Comparison of ENCODE assay signal across 8 cellular contexts in the genomic region with DNA sequence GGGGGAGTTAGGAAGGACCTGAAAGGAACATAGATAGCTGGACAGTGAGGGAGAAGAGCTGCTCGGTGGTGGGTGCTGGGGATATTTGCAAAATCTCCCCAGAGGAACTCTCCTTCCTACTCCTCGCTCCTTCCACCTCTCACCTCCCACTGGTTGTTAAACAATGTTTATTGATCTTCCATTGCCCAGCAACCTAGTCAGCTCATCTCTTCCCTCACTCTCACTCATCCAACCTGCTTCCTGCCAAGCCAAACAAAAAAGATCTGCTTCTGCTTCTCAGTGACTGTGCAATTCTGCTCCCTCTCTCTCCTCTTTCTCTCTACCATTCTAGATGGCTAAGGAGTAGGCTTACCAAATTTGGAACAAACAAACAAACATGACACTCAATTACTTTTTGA.
DNase-seq lines count a peak whose midpoint lies in the region; ATAC-seq, FAIRE-seq and TF ChIP-seq lines count a peak whose summit lies in the region.

No MANE protein-coding gene starts in this region.

- H3K4me1 ChIP-seq in ascending aorta (no peaks in the 10 kb centered on the region), neuronal stem cell (ENCODE audit: control insufficient read depth in 2 of 2, insufficient read depth in 1 of 2, low read depth in 1 of 2, low read length in 2 of 2) (no peaks in the 10 kb centered on the region)

- H3K27ac ChIP-seq in AG04450 (ENCODE audit: low read depth, low read length) = peak overlapping the region; percentile 69
- H3K27ac ChIP-seq in ascending aorta = peak overlapping the region; percentile 37 to 42
- no peak overlapping the region for H3K27ac ChIP-seq in neuronal stem cell (replicated peaks; ENCODE audit: low read length)

- no peak overlapping the region for H3K4ac ChIP-seq in neuronal stem cell (ENCODE audit: low read length)

- H4K8ac ChIP-seq in neuronal stem cell (ENCODE audit: low read depth, low read length) = no peak overlapping the region

- no peak overlapping the region for H2BK5ac ChIP-seq in neuronal stem cell (ENCODE audit: low read length)

- no peak overlapping the region for H2AFZ ChIP-seq in neuronal stem cell (ENCODE audit: low read length)

- H3K36me3 ChIP-seq in ascending aorta = no peaks in the 10 kb centered on the region
- H3K36me3 ChIP-seq in neuronal stem cell (replicated peaks in 1 of 2; ENCODE audit: control insufficient read depth in 2 of 2, insufficient read depth in 2 of 2, low read length in 2 of 2) = no peaks in the 10 kb centered on the region

- H3K4me3 ChIP-seq in AG04450 (ENCODE audit: low read depth, low read length) (no peak overlapping the region), ascending aorta (no peak overlapping the region), neuronal stem cell (ENCODE audit: low read length in 2 of 2) (no peak overlapping the region)

- no peak overlapping the region for H3K4me2 ChIP-seq in neuronal stem cell (ENCODE audit: insufficient read depth, low read length, poor library complexity, severe bottlenecking)

- H2AK5ac ChIP-seq in neuronal stem cell (ENCODE audit: low read depth, low read length) = no peak overlapping the region

- no peak for TF ChIP-seq CTCF in AG04450 (IDR thresholded peaks at IDR 0.05; ENCODE audit: low read depth, low read length)
- TF ChIP-seq CTCF in ascending aorta (IDR thresholded peaks at IDR 0.05) = no peak

- WGBS in neuronal stem cell (ENCODE audit: extremely low coverage in 2 of 2, insufficient read length in 2 of 2, insufficient replicate concordance in 1 of 2), 2 donors = no CpG with 5 or more reads among the region's 2 CpGs

- H2BK15ac ChIP-seq in neuronal stem cell (ENCODE audit: low read length) = no peak overlapping the region

- no peak overlapping the region for H2BK120ac ChIP-seq in neuronal stem cell (ENCODE audit: low read depth, low read length)

- no peak overlapping the region for H2BK12ac ChIP-seq in neuronal stem cell (ENCODE audit: low read length)

- H3K23ac ChIP-seq in neuronal stem cell (ENCODE audit: low read depth, low read length, poor library complexity) = no peak overlapping the region

- no peak overlapping the region for H3K18ac ChIP-seq in neuronal stem cell (ENCODE audit: low read length)

- H4K91ac ChIP-seq in neuronal stem cell (ENCODE audit: low read depth, low read length, poor library complexity) = no peak overlapping the region

- peak; percentile 87 for ATAC-seq in left lobe of liver
- no peak for ATAC-seq in HG02571 (IDR thresholded peaks at IDR 0.05; ENCODE audit: unreplicated experiment)

- H3K9ac ChIP-seq in neuronal stem cell (ENCODE audit: low read depth, low read length, poor library complexity) = no peak overlapping the region

- intact Hi-C loops in ascending aorta (cut with DNase I) = no loop called here

- no peak for FAIRE-seq in GM19239 (lab: Jason Lieb, UNC)

- H3K14ac ChIP-seq in neuronal stem cell (ENCODE audit: low read length) = no peak overlapping the region

- H3K27me3 ChIP-seq in AG04450 (ENCODE audit: control insufficient read depth, insufficient read depth, low read length) = no peaks in the 10 kb centered on the region
- no peaks in the 10 kb centered on the region for H3K27me3 ChIP-seq in ascending aorta
- H3K27me3 ChIP-seq in neuronal stem cell (ENCODE audit: control insufficient read depth in 3 of 3, insufficient read depth in 3 of 3, low read depth in 1 of 3, low read length in 3 of 3) = no peaks in the 10 kb centered on the region

- POLR2A ChIA-PET in AG04450 (lab: Yijun Ruan, JAX) = interaction anchor here (1.0 kb wide), 1 partner anchor 33 kb away, joined by 3 read pairs; no protein-coding TSS in a partner anchor

- no peaks in the 10 kb centered on the region for H3K79me1 ChIP-seq in neuronal stem cell (ENCODE audit: low read depth, low read length)

- CTCF ChIA-PET in AG04450 (lab: Charles Lee) = interaction anchor here (1.2 to 2.9 kb wide), 5 partner anchors 9 to 379 kb away, joined by 3 to 14 read pairs (median 12); no protein-coding TSS in a partner anchor

- no peaks in the 10 kb centered on the region for H3K9me3 ChIP-seq in AG04450 (ENCODE audit: control insufficient read depth, insufficient read depth, low read length)
- H3K9me3 ChIP-seq in ascending aorta = no peaks in the 10 kb centered on the region
- no peaks in the 10 kb centered on the region for H3K9me3 ChIP-seq in neuronal stem cell (replicated peaks in 1 of 2; ENCODE audit: control insufficient read depth in 2 of 2, insufficient read depth in 1 of 2, low read depth in 1 of 2, low read length in 2 of 2)

- no peak for DNase-seq in AG04450 (ENCODE audit: low read depth, low spot score)
- DNase-seq in HCEC 1CT = peak; percentile 62
- no peak for DNase-seq in ascending aorta (ENCODE audit: low spot score in 2 of 2)
- peak; percentile 60 for DNase-seq in left lobe of liver (ENCODE audit: low spot score)
- no peak for DNase-seq in GM19239 (ENCODE audit: insufficient read length, low spot score)
- no peak for DNase-seq in neuronal stem cell (ENCODE audit: low spot score)
- no peak for DNase-seq in cerebellar cortex (ENCODE audit: low spot score)

Comparison
In these comparisons a context has a peak if more than half of its experiments do, and no peak if none do; other contexts are left out.
1. DNase-seq: peak in HCEC 1CT (single experiment) and left lobe of liver (single experiment); none in AG04450 (single experiment), ascending aorta (0 of 2), GM19239 (single experiment), neuronal stem cell (single experiment) and cerebellar cortex (single experiment).